In genomic region chr16:58417035-58417434, GRCh38 we compare ENCODE assay signal across 17 cellular contexts. TPM values are rescaled to one million over a fixed set of nuclear protein-coding genes. Genes with fewer than 3 reads are reported as not detected.
DNase-seq lines count a peak whose midpoint lies in the region; ATAC-seq and TF ChIP-seq lines count a peak whose summit lies in the region.
"Had no signal": no experiment of that assay in that cellular context is flagged by ENCODE, and none has a peak within 500 bp of the region (broad histone marks: within the 10 kb centered on the region; RNA-seq: fewer than 3 reads in every experiment).

No MANE protein-coding gene starts in this region.

- no TSS peak for BruUV-seq in A673 (replicated peaks; lab: Mats Ljungman, UMichigan)

- POLR2A ChIA-PET in HEK293 (lab: Yijun Ruan, JAX) (no interaction called here), A673 (lab: Charles Lee; ENCODE audit: low non-redundant PET) (no interaction called here)

- WGBS in heart right ventricle, 2 donors = 56 to 77% methylated on average over 10 of the region's 10 CpGs

- ATAC-seq in heart right ventricle (peak in 6 of 8 donors; percentile 7 to 21 (median 8)), left cardiac atrium (no peak)
- ATAC-seq: GM23338, K562 had no signal

- H3K27ac ChIP-seq in heart right ventricle (peak overlapping the region; percentile 64 to 96 (median 92)), HEK293 (ENCODE audit: extremely low read depth, low read depth, low read length) (no peak overlapping the region), right atrium auricular region (peak overlapping the region; percentile 84 to 94), A673 (ENCODE audit: low read depth, low read length, poor library complexity, severe bottlenecking) (no peak overlapping the region)
- H3K27ac ChIP-seq: SK-N-MC had no signal

- H3K27me3 ChIP-seq in heart right ventricle (no peaks in the 10 kb centered on the region), right atrium auricular region (no peaks in the 10 kb centered on the region), A673 (replicated peaks; ENCODE audit: insufficient read depth, low read depth, low read length, poor library complexity) (no peaks in the 10 kb centered on the region), H7 (ENCODE audit: control insufficient read depth, insufficient read depth, low read length) (no peaks in the 10 kb centered on the region)

- H3K4me3 ChIP-seq in heart right ventricle (peak overlapping the region in 1 of 10 donors; percentile 12), HEK293 (ENCODE audit: low read depth, low read length) (no peak overlapping the region), right atrium auricular region (no peak overlapping the region), A673 (ENCODE audit: low read depth, low read length, poor library complexity, severe bottlenecking) (no peak overlapping the region), H7 (ENCODE audit: insufficient read depth, low read depth, low read length) (no peak overlapping the region)
- H3K4me3 ChIP-seq: GM23338, K562, SK-N-MC had no signal

- DNase-seq in heart right ventricle = no peak
- DNase-seq in left cardiac atrium = no peak
- DNase-seq in right atrium auricular region (ENCODE audit: low spot score) = no peak
- DNase-seq in A673 (ENCODE audit: low spot score) = no peak
- DNase-seq in AML-193 (lab: John Stamatoyannopoulos, UW) = no peak
- no peak for DNase-seq in GM03348 (ENCODE audit: low spot score)
- no peak for DNase-seq in H7
- DNase-seq: DMS 273 treated with DMSO at 0.1 percent for 48 hours, DND-41, NCI-H1105 treated with DMSO at 0.1 percent for 48 hours, NCI-H1694, NCI-H2081 treated with DMSO at 0.1 percent for 48 hours, SHP77 had no signal

- H3K4me1 ChIP-seq in heart right ventricle (peaks cover 0 to 63% (median 18%) of the 10 kb centered on the region in 9 donors), HEK293 (ENCODE audit: control insufficient read depth, insufficient read depth, low read length) (peaks cover 2% of the 10 kb centered on the region; the same call in 1 of the 2 replicates), right atrium auricular region (peaks cover 0 to 29% of the 10 kb centered on the region in 2 donors), A673 (ENCODE audit: insufficient read depth, low read length, poor library complexity, severe bottlenecking) (no peaks in the 10 kb centered on the region)

- intact Hi-C loops in heart right ventricle (cut with DNase I) = loop anchor here in 3 of 10 donors (2.0 to 10.0 kb wide), 3 partner anchors 45 to 72 kb away; no protein-coding TSS in a partner anchor
- intact Hi-C loops in left cardiac atrium (cut with DNase I) = loop anchor here in 1 of 2 donors (10.0 kb wide), 1 partner anchor 48 kb away; no protein-coding TSS in a partner anchor
- intact Hi-C loops in A673 (cut with micrococcal nuclease; ENCODE audit: unreplicated experiment) = no loop called here

- H3K9me3 ChIP-seq in heart right ventricle (no peaks in the 10 kb centered on the region), HEK293 (ENCODE audit: control insufficient read depth, insufficient read depth, low read depth, low read length) (no peaks in the 10 kb centered on the region), right atrium auricular region (no peaks in the 10 kb centered on the region), A673 (ENCODE audit: low read depth, low read length, poor library complexity, severe bottlenecking) (no peaks in the 10 kb centered on the region)

- CTCF ChIA-PET in HEK293 (lab: Yijun Ruan, JAX) (no interaction called here), A673 (lab: Charles Lee) (no interaction called here)

- TF ChIP-seq CTCF in heart right ventricle (IDR thresholded peaks at IDR 0.05) (no peak), HEK293 (tag by site-specific recombination; IDR thresholded peaks at IDR 0.05) (no peak), right atrium auricular region (IDR thresholded peaks at IDR 0.05) (no peak), A673 (conservative IDR thresholded peaks at IDR 0.05; ENCODE audit: low read depth, low read length) (no peak)

- no peaks in the 10 kb centered on the region for H3K36me3 ChIP-seq in heart right ventricle
- no peaks in the 10 kb centered on the region for H3K36me3 ChIP-seq in HEK293 (ENCODE audit: control insufficient read depth in 2 of 2, insufficient read depth in 1 of 2, low read length in 2 of 2)
- H3K36me3 ChIP-seq in right atrium auricular region = no peaks in the 10 kb centered on the region
- no peaks in the 10 kb centered on the region for H3K36me3 ChIP-seq in A673 (ENCODE audit: insufficient read depth, low read length, poor library complexity, severe bottlenecking)
- no peaks in the 10 kb centered on the region for H3K36me3 ChIP-seq in H7 (replicated peaks; ENCODE audit: control insufficient read depth, insufficient read depth, low read length)

TF ChIP-seq in HEK293, 187 proteins besides CTCF, POLR2A, EP300 and RAD21:
- TF ChIP-seq ZNF664 (tag by site-specific recombination; IDR thresholded peaks at IDR 0.05) (0 out of 2 replicates have a peak, but pooled peaks have one; percentile 47), ZNF558 (tag by site-specific recombination; IDR thresholded peaks at IDR 0.05) (no peak), ZNF24 (tag by site-specific recombination; IDR thresholded peaks at IDR 0.05) (no peak), HOXC10 (CRISPR knock-in tag; IDR thresholded peaks at IDR 0.05) (no peak)

RNA-seq across cellular contexts. Expression of gene GINS3, which starts 24.8 kb away (rescaled TPM):
- total RNA-seq in heart right ventricle = 1 to 10 TPM; 4.0 to 8.8 (median 5.5) TPM
- polyA plus RNA-seq in heart right ventricle = 10 to 100 TPM in 1 of 2 donors, 1 to 10 TPM in 1; 6.9 to 13.5 TPM
- 1 to 10 TPM; 5.0 to 5.6 TPM for total RNA-seq in left cardiac atrium
- total RNA-seq in right atrium auricular region = 1 to 10 TPM; 5.8 to 7.1 TPM
- total RNA-seq in A673 (2021) = 22.0 and 22.2 TPM in 2 replicates
- total RNA-seq in H7 (2014; rRNA removed; shearing (Covaris generic)) = 13.0 and 13.4 TPM in 2 replicates

Comparison
In these comparisons a context has a peak if more than half of its experiments do, and no peak if none do; other contexts are left out.
1. ATAC-seq: peak in heart right ventricle (6 of 8); none in left cardiac atrium (0 of 2).
2. H3K27ac ChIP-seq: peak in heart right ventricle (10 of 10) and right atrium auricular region (2 of 2); none in HEK293 (single experiment) and A673 (single experiment).